ENCODE assay signal across 8 cellular contexts in the genomic region with DNA sequence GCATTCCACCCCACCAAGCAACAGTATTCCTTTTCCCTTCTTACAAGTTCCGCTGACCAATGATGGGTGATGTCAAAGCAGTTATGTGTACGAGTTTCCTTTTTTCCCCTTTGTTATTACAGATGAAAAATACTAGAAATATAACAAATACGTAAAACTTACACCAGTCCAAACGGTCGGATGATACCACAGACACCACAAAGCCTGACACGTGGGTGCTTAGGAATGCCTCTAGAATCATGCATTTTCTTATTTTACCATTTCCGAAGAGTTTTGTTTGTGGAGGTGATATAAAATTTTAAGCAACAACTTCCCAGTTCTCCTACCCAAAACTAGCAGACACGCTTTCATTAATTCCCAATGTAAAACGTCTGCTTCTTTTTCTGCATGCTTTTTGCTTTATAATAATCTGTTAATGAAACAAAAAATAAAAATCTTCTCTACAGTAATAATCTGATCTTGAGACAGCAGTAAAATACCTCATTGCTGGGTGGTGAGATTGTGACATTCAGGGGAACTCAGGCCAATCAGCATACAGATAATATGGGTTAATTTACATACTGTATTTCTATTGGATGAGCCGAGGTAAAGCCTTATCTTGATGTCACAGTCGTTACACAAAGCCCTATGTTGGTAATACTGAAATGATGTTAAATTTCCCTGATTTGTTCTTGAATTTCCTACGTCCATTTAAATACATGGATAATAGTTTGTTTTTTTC. TPM values are rescaled to one million over a fixed set of nuclear protein-coding genes. Genes with fewer than 3 reads are reported as not detected.
DNase-seq lines count a peak whose midpoint lies in the region; ATAC-seq and TF ChIP-seq lines count a peak whose summit lies in the region.
"Had no signal": no experiment of that assay in that cellular context is flagged by ENCODE, and none has a peak within 500 bp of the region (broad histone marks: within the 10 kb centered on the region; RNA-seq: fewer than 3 reads in every experiment).

No MANE protein-coding gene starts in this region.

- peaks cover 43 to 58% (median 47%) of the 10 kb centered on the region in 3 donors for H3K27me3 Mint-ChIP-seq in naive B cell

- peaks cover 11 to 13% (median 12%) of the 10 kb centered on the region in 3 donors for H3K4me1 Mint-ChIP-seq in naive B cell

- H3K27ac Mint-ChIP-seq in naive B cell, result no peak overlapping the region
- H3K27ac Mint-ChIP-seq: T-cell had no signal

- H3K9me3 Mint-ChIP-seq in naive B cell, result peaks cover 0 to 3% (median 0%) of the 10 kb centered on the region in 7 donors
- H3K9me3 Mint-ChIP-seq: T-cell had no signal

- ATAC-seq in naive B cell (ENCODE audit: low read depth in 2 of 2), result no peak
- no peak for ATAC-seq in HG03571 (IDR thresholded peaks at IDR 0.05; ENCODE audit: unreplicated experiment)

- peak overlapping the region in 6 of 8 donors; percentile 20 to 59 (median 45) for H3K4me3 Mint-ChIP-seq in naive B cell

- H3K36me3 Mint-ChIP-seq in naive B cell, result no peaks in the 10 kb centered on the region
- H3K36me3 Mint-ChIP-seq: T-cell had no signal

- no peak for TF ChIP-seq CTCF in GM20000 (IDR thresholded peaks at IDR 0.05; ENCODE audit: extremely low read depth, missing control alignments)

- DNase-seq in HCEC 1CT (peak; percentile 94), NCI-H82 (lab: John Stamatoyannopoulos, UW) (peak; percentile 70), dermis blood vessel endothelial cell (peak; percentile 82), naive B cell (no peak), islet precursor cell (no peak), GM20000 (ENCODE audit: low spot score) (no peak)
- DNase-seq: T-cell had no signal

RNA-seq across cellular contexts. Expression of a gene that starts 0.8 kb away (rescaled TPM):
- total RNA-seq in dermis blood vessel endothelial cell, result 0.42 and 0.85 TPM in 2 replicates
- not detected for polyA plus RNA-seq in naive B cell (ENCODE audit: low read depth in 6 of 6)
- total RNA-seq: T-cell had no signal

RNA-seq across cellular contexts. Expression of a gene that starts 30.9 kb away (rescaled TPM):
- total RNA-seq in dermis blood vessel endothelial cell, result 45.8 and 68.8 TPM in 2 replicates
- polyA plus RNA-seq in naive B cell (ENCODE audit: low read depth in 6 of 6), result 10 to 100 TPM; 32.9 to 79.7 (median 53.6) TPM

Comparison
In these comparisons a context has a peak if more than half of its experiments do, and no peak if none do; other contexts are left out.
1. DNase-seq: peak in HCEC 1CT (single experiment), NCI-H82 (single experiment) and dermis blood vessel endothelial cell (single experiment); none in naive B cell (single experiment), islet precursor cell (single experiment) and GM20000 (single experiment).